In genomic region chr1:9267352-9267686, GRCh38 we compare ENCODE assay signal across 2 cellular contexts.
TF ChIP-seq lines count a peak whose summit lies in the region.

No MANE protein-coding gene starts in this region.

TF ChIP-seq in GM12878, 131 proteins besides CTCF, POLR2A, EP300 and RAD21:
- TF ChIP-seq MEF2A (IDR thresholded peaks at IDR 0.05; ENCODE audit: insufficient read depth, low read depth, low read length) (no peak), BCLAF1 (IDR thresholded peaks at IDR 0.05) (no peak), WRNIP1 (IDR thresholded peaks at IDR 0.05; ENCODE audit: borderline replicate concordance, low read depth, low read length) (no peak), CHD2 (IDR thresholded peaks at IDR 0.05; ENCODE audit: borderline replicate concordance, low read depth, low read length) (no peak), BRCA1 (IDR thresholded peaks at IDR 0.05; ENCODE audit: low read depth, low read length) (no peak), RB1 (IDR thresholded peaks at IDR 0.05; ENCODE audit: borderline replicate concordance) (0 out of 2 replicates have a peak, but pooled peaks have one; percentile 15), STAT1 (conservative IDR thresholded peaks at IDR 0.05) (no peak)

TF ChIP-seq in SK-N-SH treated with all-trans-retinoic acid at 6 μM for 48 hours, 23 proteins besides CTCF, POLR2A, EP300 and RAD21:
- no peak for TF ChIP-seq ZFP30 (CRISPR knock-in tag; IDR thresholded peaks at IDR 0.05)
- TF ChIP-seq OSR1 (CRISPR knock-in tag; IDR thresholded peaks at IDR 0.05) = no peak
- TF ChIP-seq ZNF70 (CRISPR knock-in tag; IDR thresholded peaks at IDR 0.05) = no peak
- TF ChIP-seq CREB5 (CRISPR knock-in tag; IDR thresholded peaks at IDR 0.05; ENCODE audit: low read depth) = no peak
- TF ChIP-seq CSDC2 (CRISPR knock-in tag; IDR thresholded peaks at IDR 0.05) = no peak
- no peak for TF ChIP-seq TSHZ2 (CRISPR knock-in tag; IDR thresholded peaks at IDR 0.05)
- TF ChIP-seq CSRNP3 (CRISPR knock-in tag; IDR thresholded peaks at IDR 0.05) = no peak
- no peak for TF ChIP-seq ZC3H10 (CRISPR knock-in tag; IDR thresholded peaks at IDR 0.05)
- no peak for TF ChIP-seq ARNTL (CRISPR knock-in tag; IDR thresholded peaks at IDR 0.05; ENCODE audit: borderline replicate concordance, low read depth)
- TF ChIP-seq POU6F1 (CRISPR knock-in tag; IDR thresholded peaks at IDR 0.05; ENCODE audit: borderline replicate concordance, low read depth) = no peak
- no peak for TF ChIP-seq TCF4 (CRISPR knock-in tag; IDR thresholded peaks at IDR 0.05; ENCODE audit: borderline replicate concordance)
- no peak for TF ChIP-seq ZNF565 (CRISPR knock-in tag; conservative IDR thresholded peaks at IDR 0.05; ENCODE audit: low read depth)
- TF ChIP-seq SNAI2 (CRISPR knock-in tag; IDR thresholded peaks at IDR 0.05) = no peak
